Comparison of ENCODE assay signal across 34 cellular contexts in genomic region chr4:107622006-107622405, GRCh38.
"Had no signal": no experiment of that assay in that cellular context is flagged by ENCODE, and none has a peak within 500 bp of the region (broad histone marks: within the 10 kb centered on the region; RNA-seq: fewer than 3 reads in every experiment).

No MANE protein-coding gene starts in this region.

- H3K4me1 ChIP-seq: adrenal gland, breast epithelium had no signal

- H3K9me3 ChIP-seq: adrenal gland, body of pancreas had no signal

- H3K27ac ChIP-seq: adrenal gland, ascending aorta, body of pancreas, brain microvascular endothelial cell, breast epithelium, cardiac muscle cell had no signal

- ATAC-seq: activated naive CD4-positive, alpha-beta T cell treated with anti-CD3 and anti-CD28 coated beads, Interleukin-2, amount 50 U/mL, for 72 hours; activated naive CD8-positive, alpha-beta T cell treated with anti-CD3 and anti-CD28 coated beads, Interleukin-2, amount 50 U/mL, for 24 hours; activated T-cell treated with anti-CD3 and anti-CD28 coated beads, Interleukin-2, amount 50 U/mL, for 4 hours; activated T-cell treated with anti-CD3 and anti-CD28 coated beads, Interleukin-2, amount 50 U/mL, for 72 hours; activated T-helper 17 cell treated with anti-CD3 and anti-CD28 coated beads, Interleukin-2, amount 50 U/mL, for 72 hours; body of pancreas had no signal

- H3K4me3 ChIP-seq: adrenal gland, ascending aorta, body of pancreas, breast epithelium, cardiac muscle cell had no signal

- H3K36me3 ChIP-seq: adrenal gland, ascending aorta, brain microvascular endothelial cell, breast epithelium had no signal

- DNase-seq: activated effector memory CD4-positive, alpha-beta T cell treated with anti-CD3 and anti-CD28 coated beads, Interleukin-2, amount 50 U/mL, for 16 hours; activated effector memory CD4-positive, alpha-beta T cell treated with Interleukin-2 at 50 U/mL for 16 hours; activated gamma-delta T cell; activated gamma-delta T cell treated with Interleukin-2 at 50 U/mL for 16 hours; activated naive CD4-positive, alpha-beta T cell; activated naive CD4-positive, alpha-beta T cell treated with anti-CD3 and anti-CD28 coated beads for 36 hours; activated naive CD4-positive, alpha-beta T cell treated with anti-CD3 and anti-CD28 coated beads, Interleukin-2, amount 10 ng/mL, durations not matched to agents 7 days and 5 days; activated naive CD4-positive, alpha-beta T cell treated with anti-CD3 and anti-CD28 coated beads, Interleukin-2, amount 50 U/mL, for 16 hours; activated naive CD4-positive, alpha-beta T cell treated with Interleukin-2 at 50 U/mL for 16 hours; activated naive CD8-positive, alpha-beta T cell treated with anti-CD3 and anti-CD28 coated beads for 36 hours; activated naive CD8-positive, alpha-beta T cell treated with anti-CD3 and anti-CD28 coated beads, Interleukin-2, amount 10 ng/mL, durations not matched to agents 7 days and 5 days; activated naive CD8-positive, alpha-beta T cell treated with anti-CD3 and anti-CD28 coated beads, Interleukin-2, amount 50 U/mL, for 24 hours; activated T-cell treated with anti-CD3 and anti-CD28 coated beads, Interleukin-2, amount 50 U/mL, for 1 hour; activated T-cell treated with anti-CD3 and anti-CD28 coated beads, Interleukin-2, amount 50 U/mL, for 24 hours; activated T-cell treated with anti-CD3 and anti-CD28 coated beads, Interleukin-2, amount 50 U/mL, for 4 hours; activated T-cell treated with anti-CD3 and anti-CD28 coated beads, Interleukin-2, amount 50 U/mL, for 48 hours; activated T-cell treated with anti-CD3 and anti-CD28 coated beads, Interleukin-2, amount 50 U/mL, for 72 hours; adrenal gland; amniotic stem cell; amygdala; anterior cingulate cortex; aorta; body of pancreas; brain microvascular endothelial cell; caudate nucleus; central memory CD4-positive, alpha-beta T cell; cerebellar nuclear complex had no signal

- FAIRE-seq: astrocyte, bronchial epithelial cell had no signal

- H3K27me3 ChIP-seq: adrenal gland, ascending aorta, body of pancreas, brain microvascular endothelial cell, breast epithelium, cardiac muscle cell had no signal
